27 cellular contexts compared by ENCODE assay signal in the genomic region with DNA sequence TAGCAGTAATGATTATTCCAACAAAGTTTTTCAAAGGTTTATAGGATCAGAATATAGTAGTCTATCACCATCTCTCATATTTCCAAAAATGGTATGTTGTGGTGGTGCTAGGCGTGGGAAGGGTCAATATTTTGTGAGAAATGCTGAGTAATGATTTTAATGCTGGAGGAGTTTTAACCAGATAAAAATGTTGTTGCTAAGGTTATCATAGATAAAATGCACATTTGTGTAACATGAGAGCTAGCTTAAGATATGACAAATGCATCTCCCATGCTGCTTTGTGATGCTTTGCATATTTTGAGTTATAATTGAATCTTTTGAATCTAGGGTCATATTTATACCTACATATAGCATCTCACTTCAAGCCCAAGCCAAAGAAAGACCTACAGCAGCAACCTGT.
A peak's percentile ranks its signal among the peaks of the same experiment; 100 is the strongest.
DNase-seq lines count a peak whose midpoint lies in the region; ATAC-seq, FAIRE-seq and TF ChIP-seq lines count a peak whose summit lies in the region.
"Had no signal": no experiment of that assay in that cellular context is flagged by ENCODE, and none has a peak within 500 bp of the region (broad histone marks: within the 10 kb centered on the region; RNA-seq: fewer than 3 reads in every experiment).

No MANE protein-coding gene starts in this region.

- H3K36me3 ChIP-seq in SK-N-SH (replicated peaks in 1 of 2; ENCODE audit: control insufficient read depth in 1 of 2, insufficient read depth in 2 of 2, low read length in 1 of 2) (no peaks in the 10 kb centered on the region), K562 (ENCODE audit: control insufficient read depth, insufficient read depth, low read length) (no peaks in the 10 kb centered on the region)
- H3K36me3 ChIP-seq: heart right ventricle, suprapubic skin, upper lobe of left lung had no signal

- no peaks in the 10 kb centered on the region for H3K9me2 ChIP-seq in SK-N-SH

- H3K4me2 ChIP-seq in SK-N-SH = no peak overlapping the region
- H3K4me2 ChIP-seq in K562 (ENCODE audit: insufficient read depth, low read length) = no peak overlapping the region

- FAIRE-seq in K562 (lab: Jason Lieb, UNC) = no peak

- CTCF ChIA-PET in SK-N-SH (lab: Yijun Ruan, JAX) = no interaction called here
- CTCF ChIA-PET in K562 (lab: Yijun Ruan, JAX; ENCODE audit: low intra/inter-chr PET ratio) = no interaction called here

- no peaks in the 10 kb centered on the region for H3K27me3 ChIP-seq in SK-N-SH (ENCODE audit: insufficient read depth)
- H3K27me3 ChIP-seq in K562 (ENCODE audit: control insufficient read depth in 2 of 2, insufficient read depth in 2 of 2, low read length in 2 of 2) = no peaks in the 10 kb centered on the region
- H3K27me3 ChIP-seq: foreskin keratinocyte, heart right ventricle, suprapubic skin, upper lobe of left lung had no signal

- TF ChIP-seq EP300 in SK-N-SH (IDR thresholded peaks at IDR 0.05; ENCODE audit: borderline replicate concordance in 1 of 2, low read depth in 1 of 2, low read length in 1 of 2) = no peak
- TF ChIP-seq EP300 in K562 (IDR thresholded peaks at IDR 0.05; ENCODE audit: low read length) = no peak

- H3K9ac ChIP-seq in SK-N-SH (no peak overlapping the region), K562 (ENCODE audit: insufficient read depth in 1 of 2, low read depth in 2 of 2, low read length in 2 of 2) (no peak overlapping the region)

- TF ChIP-seq RAD21 in SK-N-SH (IDR thresholded peaks at IDR 0.05; ENCODE audit: low read length) (no peak), K562 (CRISPR knock-in tag; conservative IDR thresholded peaks at IDR 0.05 in 1 of 2, IDR thresholded peaks at IDR 0.05 in 1 of 2) (no peak)

- no peaks in the 10 kb centered on the region for H3K4me1 ChIP-seq in SK-N-SH (ENCODE audit: control insufficient read depth in 1 of 2, insufficient read depth in 2 of 2, low read depth in 1 of 2, low read length in 1 of 2)
- H3K4me1 ChIP-seq in K562 (replicated peaks in 1 of 2; ENCODE audit: control insufficient read depth in 2 of 2, insufficient read depth in 2 of 2, low read length in 2 of 2) = no peaks in the 10 kb centered on the region
- H3K4me1 ChIP-seq: Caco-2, heart right ventricle, suprapubic skin, upper lobe of left lung had no signal

- ATAC-seq in SK-N-SH treated with all-trans-retinoic acid at 6 μM for 48 hours (no peak), K562 (no peak), GM21717 (IDR thresholded peaks at IDR 0.05; ENCODE audit: unreplicated experiment) (no peak), HG02610 (IDR thresholded peaks at IDR 0.05; ENCODE audit: unreplicated experiment) (no peak)
- ATAC-seq: effector memory CD8-positive, alpha-beta T cell; foreskin keratinocyte; heart right ventricle had no signal

- DNase-seq in SK-N-SH (no peak), K562 (ENCODE audit: extremely low read depth in 1 of 4, low spot score in 3 of 4) (no peak), iris pigment epithelial cell (ENCODE audit: low read depth) (peak; percentile 87), SHP77 treated with DMSO at 0.1 percent for 48 hours (lab: John Stamatoyannopoulos, UW) (no peak)
- DNase-seq in stimulated activated CD4-positive, alpha-beta T cell treated with anti-CD3 and anti-CD28 coated beads, Interleukin-12 subunit alpha, Interleukin-12 subunit beta, amount 100 ng/mL, for 4 hours = no peak
- DNase-seq: Caco-2; cortex of kidney; DMS79; effector memory CD8-positive, alpha-beta T cell; foreskin keratinocyte; GF-D8; heart right ventricle; naive B cell; NCI-H1048; NCI-H1694; NCI-H2171 treated with DMSO at 0.1 percent for 48 hours; NCI-H524 treated with DMSO at 0.1 percent for 48 hours; nucleus accumbens; Right ventricle myocardium superior; stimulated activated naive CD4-positive, alpha-beta T cell; upper lobe of left lung had no signal

- H4K20me1 ChIP-seq in SK-N-SH (ENCODE audit: insufficient read depth) (no peaks in the 10 kb centered on the region), K562 (replicated peaks; ENCODE audit: control insufficient read depth, insufficient read depth, low read length) (no peaks in the 10 kb centered on the region)

- POLR2A ChIA-PET in SK-N-SH (lab: Yijun Ruan, JAX) (no interaction called here), K562 (lab: Yijun Ruan, JAX) (no interaction called here)

- H3K27ac ChIP-seq in SK-N-SH (ENCODE audit: low read depth in 2 of 2, low read length in 1 of 2) (no peak overlapping the region), K562 (ENCODE audit: extremely low read depth, low read depth, low read length) (no peak overlapping the region)
- H3K27ac ChIP-seq: 22Rv1, foreskin keratinocyte, heart right ventricle, skin epidermis, suprapubic skin, upper lobe of left lung had no signal

- no peaks in the 10 kb centered on the region for H3F3A ChIP-seq in SK-N-SH (replicated peaks; ENCODE audit: insufficient read depth)

- no peaks in the 10 kb centered on the region for H3K79me2 ChIP-seq in SK-N-SH (ENCODE audit: insufficient read depth)
- H3K79me2 ChIP-seq in K562 (ENCODE audit: control insufficient read depth, insufficient read depth, low read length) = no peaks in the 10 kb centered on the region

- no peaks in the 10 kb centered on the region for H3K9me1 ChIP-seq in K562 (ENCODE audit: control insufficient read depth, insufficient read depth, low read length)

- intact Hi-C loops in K562 (cut with micrococcal nuclease) = no loop called here

- no peak for TF ChIP-seq POLR2A in K562 (conservative IDR thresholded peaks at IDR 0.05)

- in situ Hi-C loops in K562 (cut with MboI) = no loop called here

- BruUV-seq in K562 (replicated peaks; lab: Mats Ljungman, UMichigan) = no TSS peak

- TF ChIP-seq CTCF in SK-N-SH (IDR thresholded peaks at IDR 0.05) (no peak), K562 (IDR thresholded peaks at IDR 0.05 in 2 of 3, conservative IDR thresholded peaks at IDR 0.05 in 1 of 3; ENCODE audit: insufficient read depth in 2 of 3, low read depth in 1 of 3, low read length in 3 of 3) (no peak)

- H3K4me3 ChIP-seq in SK-N-SH (ENCODE audit: low read depth in 2 of 2, low read length in 1 of 2) (no peak overlapping the region), K562 (no peak overlapping the region)
- H3K4me3 ChIP-seq: heart right ventricle, skin epidermis, suprapubic skin, upper lobe of left lung had no signal

- H3K9me3 ChIP-seq in SK-N-SH (no peaks in the 10 kb centered on the region), K562 (replicated peaks; ENCODE audit: control insufficient read depth, insufficient read depth, low read depth, low read length) (no peaks in the 10 kb centered on the region; the same call in 1 of the 2 replicates)
- H3K9me3 ChIP-seq: Caco-2, heart right ventricle, suprapubic skin, upper lobe of left lung had no signal

- 54% methylated on average over 1 of the region's 1 CpG for WGBS in SK-N-SH (ENCODE audit: low lambda C conversion rate)
- WGBS in K562 (ENCODE audit: insufficient coverage, low coverage, missing lambda C conversion rate) = 0% methylated on average over 1 of the region's 1 CpG

- H2AFZ ChIP-seq in SK-N-SH (ENCODE audit: low read depth) = no peak overlapping the region
- H2AFZ ChIP-seq in K562 (ENCODE audit: low read depth, low read length) = no peak overlapping the region

TF ChIP-seq in SK-N-SH treated with all-trans-retinoic acid at 6 μM for 48 hours, 23 proteins besides CTCF, POLR2A, EP300 and RAD21:
- no peak for TF ChIP-seq ZC3H10 (CRISPR knock-in tag; IDR thresholded peaks at IDR 0.05)
- TF ChIP-seq ZFP3 (CRISPR knock-in tag; IDR thresholded peaks at IDR 0.05) = 0 out of 2 replicates have a peak, but pooled peaks have one; percentile 7

TF ChIP-seq in SK-N-SH, 30 proteins besides CTCF, POLR2A, EP300 and RAD21 (continues in another document):
- TF ChIP-seq JUND (IDR thresholded peaks at IDR 0.05) (no peak), USF1 (IDR thresholded peaks at IDR 0.05; ENCODE audit: borderline replicate concordance, low read depth) (no peak), FOXJ3 (CRISPR knock-in tag; IDR thresholded peaks at IDR 0.05) (no peak), SMC3 (IDR thresholded peaks at IDR 0.05; ENCODE audit: low read depth, low read length) (no peak), SIN3A (IDR thresholded peaks at IDR 0.05; ENCODE audit: borderline replicate concordance, low read depth, low read length) (no peak), FOSL2 (IDR thresholded peaks at IDR 0.05; ENCODE audit: borderline replicate concordance, low read depth) (no peak), RXRA (IDR thresholded peaks at IDR 0.05; ENCODE audit: borderline replicate concordance, low read depth) (no peak), RCOR1 (IDR thresholded peaks at IDR 0.05; ENCODE audit: low read length) (no peak)

TF ChIP-seq in K562, 482 proteins besides CTCF, POLR2A, EP300 and RAD21 (continues in another document):
- no peak for TF ChIP-seq RBM14 (IDR thresholded peaks at IDR 0.05; ENCODE audit: borderline replicate concordance, insufficient read depth, low read depth, low read length)
- TF ChIP-seq HNRNPLL (IDR thresholded peaks at IDR 0.05; ENCODE audit: low read depth, low read length, poor library complexity, severe bottlenecking) = no peak
- TF ChIP-seq MAFF (IDR thresholded peaks at IDR 0.05; ENCODE audit: low read length) = peak; percentile 51; the same call in 1 of the 2 replicates
- TF ChIP-seq NR2C2 (CRISPR knock-in tag; IDR thresholded peaks at IDR 0.05) = no peak
- TF ChIP-seq NR2C2 (tag; IDR thresholded peaks at IDR 0.05) = no peak
- no peak for TF ChIP-seq ZZZ3 (IDR thresholded peaks at IDR 0.05)
- no peak for TF ChIP-seq MBD2 (IDR thresholded peaks at IDR 0.05; ENCODE audit: borderline replicate concordance, low read depth)
- TF ChIP-seq ZNF316 (IDR thresholded peaks at IDR 0.05) = peak; percentile 37; the same call in 1 of the 2 replicates
- TF ChIP-seq ESRRB (CRISPR knock-in tag; IDR thresholded peaks at IDR 0.05; ENCODE audit: borderline replicate concordance) = no peak
